Comparison of ENCODE assay signal across 8 cellular contexts in the genomic region with DNA sequence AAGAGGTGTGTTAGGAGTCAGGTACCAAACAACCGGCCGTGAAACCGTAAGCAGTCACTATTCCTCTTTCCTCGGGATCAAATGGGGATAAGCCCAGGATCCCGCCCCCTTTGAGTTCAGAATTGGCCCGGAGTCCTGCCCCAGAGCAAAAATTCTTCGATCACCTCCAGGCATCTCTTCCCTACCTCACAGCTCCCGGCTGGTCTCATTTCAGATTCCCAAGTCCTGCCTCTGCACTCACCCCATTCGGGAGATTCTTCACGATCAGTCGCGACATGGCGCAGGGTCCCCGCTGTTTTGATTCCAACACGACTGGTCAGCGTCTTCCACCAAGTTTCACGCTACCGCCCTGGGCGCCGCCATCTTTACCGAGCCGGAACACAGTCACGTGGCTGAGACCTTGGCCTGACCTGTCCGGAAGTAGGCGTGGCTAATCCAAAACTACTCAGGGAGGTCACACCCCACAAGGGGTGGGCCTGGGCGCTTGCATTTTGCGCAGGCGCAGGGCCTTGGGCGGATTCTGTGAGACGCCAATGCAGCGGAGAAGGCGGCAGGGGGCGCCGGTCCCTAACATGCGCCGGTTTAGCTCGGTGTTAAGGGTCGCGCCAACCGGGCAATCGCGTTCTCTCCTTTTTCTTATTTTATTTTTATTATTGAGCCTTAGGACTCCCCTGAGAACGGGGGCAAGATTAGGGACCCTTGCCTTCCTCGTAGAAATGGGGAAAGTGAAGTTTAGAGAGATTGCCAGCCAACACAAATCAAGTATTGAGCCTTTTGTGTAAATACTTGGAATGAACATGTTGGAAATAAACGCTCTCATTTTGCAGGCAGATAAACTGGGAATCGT. TPM values are rescaled to one million over a fixed set of nuclear protein-coding genes. Genes with fewer than 3 reads are reported as not detected.
DNase-seq lines count a peak whose midpoint lies in the region; ATAC-seq and TF ChIP-seq lines count a peak whose summit lies in the region.

Gene RBM19, minus strand, starts transcription at position 375 of the 847 bp plus-strand sequence. Its CDS starts 98 bp downstream, at position 277.

- TF ChIP-seq CTCF in GM13977 (IDR thresholded peaks at IDR 0.05; ENCODE audit: extremely low read depth, insufficient read depth, missing control alignments) = peak; percentile 95
- peak; percentile 88 to 100 (median 94) for TF ChIP-seq CTCF in heart right ventricle (IDR thresholded peaks at IDR 0.05)
- TF ChIP-seq CTCF in upper lobe of left lung (IDR thresholded peaks at IDR 0.05) = peak; percentile 78 to 94 (median 90)

- H3K36me3 ChIP-seq in heart right ventricle (peaks cover 0 to 32% (median 11%) of the 10 kb centered on the region in 9 donors), upper lobe of left lung (peaks cover 5 to 14% (median 12%) of the 10 kb centered on the region in 4 donors)

- in situ Hi-C loops in GM13977 (cut with MboI; ENCODE audit: low pct_unique_long_range_greater_than_20kb, low sequenced_read_pairs, unreplicated experiment) = no loop called here

- no peaks in the 10 kb centered on the region for H3K9me3 ChIP-seq in heart right ventricle
- no peaks in the 10 kb centered on the region for H3K9me3 ChIP-seq in upper lobe of left lung

- peak in 1 of 4 donors; percentile 50 for TF ChIP-seq EP300 in upper lobe of left lung (IDR thresholded peaks at IDR 0.05)

- H3K27ac ChIP-seq in heart right ventricle = peak within 1 kb of the TSS; percentile 0 to 81 (median 62)
- peak within 1 kb of the TSS; percentile 65 to 77 (median 70) for H3K27ac ChIP-seq in upper lobe of left lung

- intact Hi-C loops in T-helper 1 cell treated with Interleukin-12 subunit alpha and Interleukin-12 subunit beta and Interleukin-4 antibody, amounts not matched to agents 30 ng/mL and 1 ng/mL, for 36 hours (cut with micrococcal nuclease) = loop anchor here (1.0 to 10.0 kb wide), 6 partner anchors 542 to 1951 kb away; partner anchors contain the start of genes DDX54, PLBD2, RITA1 and TPCN1
- intact Hi-C loops in heart right ventricle (cut with DNase I) (loop anchor here in 2 of 10 donors (5.0 to 10.0 kb wide), 2 partner anchors 541 to 751 kb away; no protein-coding TSS in a partner anchor), posterior cingulate gyrus (cut with DNase I) (loop anchor here (2.0 kb wide), 1 partner anchor 221 kb away; no protein-coding TSS in a partner anchor)

- H3K27me3 ChIP-seq in heart right ventricle (no peaks in the 10 kb centered on the region), upper lobe of left lung (no peaks in the 10 kb centered on the region)

- ATAC-seq in HG02884 (IDR thresholded peaks at IDR 0.05; ENCODE audit: unreplicated experiment) (peak; percentile 91), heart right ventricle (peak; percentile 100), upper lobe of left lung (ENCODE audit: low FRiP score in 2 of 2) (peak; percentile 100)

- DNase-seq in GM13977 (ENCODE audit: low spot score) = peak; percentile 95
- peak; percentile 90 for DNase-seq in NCI-H146 treated with DMSO at 0.1 percent for 48 hours (lab: John Stamatoyannopoulos, UW; ENCODE audit: unreplicated experiment)
- DNase-seq in amniotic epithelial cell (ENCODE audit: low read depth) = peak; percentile 94
- DNase-seq in heart right ventricle = peak; percentile 97 to 98
- DNase-seq in posterior cingulate gyrus = peak; percentile 97 to 100 (median 98)
- DNase-seq in upper lobe of left lung = peak; percentile 98 to 99

- H3K4me1 ChIP-seq in heart right ventricle (peaks cover 5 to 24% (median 13%) of the 10 kb centered on the region in 9 donors), upper lobe of left lung (peaks cover 11 to 21% (median 16%) of the 10 kb centered on the region in 4 donors)

- TF ChIP-seq POLR2A in upper lobe of left lung (IDR thresholded peaks at IDR 0.05) = peak in 2 of 4 donors; percentile 41 to 68

- 0% methylated on average over 46 of the region's 46 CpGs for WGBS in heart right ventricle, 2 donors
- WGBS in upper lobe of left lung, 2 donors = 0 to 1% methylated on average over 34 to 38 of the region's 46 CpGs

- H3K4me3 ChIP-seq in heart right ventricle (peak within 1 kb of the TSS; percentile 50 to 94 (median 68)), upper lobe of left lung (peak within 1 kb of the TSS; percentile 49 to 89 (median 78))

RNA-seq across cellular contexts. Expression of gene RBM19, which starts in this region (rescaled TPM):
- 57.2 and 58.1 TPM in 2 replicates for total RNA-seq in T-helper 1 cell treated with Interleukin-12 subunit alpha and Interleukin-12 subunit beta and Interleukin-4 antibody, amounts not matched to agents 30 ng/mL and 1 ng/mL, for 36 hours
- 10 to 100 TPM; 13.3 to 20.9 (median 16.2) TPM for total RNA-seq in heart right ventricle
- 10 to 100 TPM; 14.1 to 26.6 TPM for polyA plus RNA-seq in heart right ventricle
- 100 to 1,000 TPM in 1 of 6 donors, 10 to 100 TPM in 5; 25.5 to 131 (median 39.9) TPM for total RNA-seq in upper lobe of left lung

Comparison
In these comparisons a context has a peak if more than half of its experiments do, and no peak if none do; other contexts are left out.
1. Peak in every context shown above with its lines: DNase-seq, ATAC-seq, H3K4me3 ChIP-seq and H3K27ac ChIP-seq.